Comparison of ENCODE assay signal across 28 cellular contexts in the genomic region with DNA sequence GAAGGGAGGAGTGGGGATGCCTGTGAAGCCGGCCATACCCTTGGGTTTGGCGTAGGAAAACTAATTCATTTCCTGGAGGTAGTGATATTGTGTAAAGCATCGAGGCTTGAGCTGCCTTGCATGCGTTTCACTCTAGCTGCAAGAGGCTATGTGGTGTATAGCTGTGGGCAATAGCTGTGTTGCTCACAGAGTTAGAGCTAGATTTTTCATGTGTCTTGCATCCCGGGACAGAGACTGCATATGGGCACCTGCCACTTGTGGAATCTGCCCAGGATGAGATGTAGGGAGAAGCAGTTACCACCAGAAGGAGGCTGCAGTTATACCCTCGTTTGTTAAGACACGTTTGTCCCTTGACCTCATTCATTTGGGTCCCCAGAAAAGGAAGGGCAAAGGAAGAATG.
"Had no signal": no experiment of that assay in that cellular context is flagged by ENCODE, and none has a peak within 500 bp of the region (broad histone marks: within the 10 kb centered on the region; RNA-seq: fewer than 3 reads in every experiment).

No MANE protein-coding gene starts in this region.

- H3K9me3 ChIP-seq: ascending aorta, left ventricle myocardium inferior, neutrophil, stomach, thyroid gland, upper lobe of left lung had no signal

- H3K4me3 Mint-ChIP-seq: activated naive CD4-positive, alpha-beta T cell treated with anti-CD3 and anti-CD28 coated beads for 36 hours; activated naive CD8-positive, alpha-beta T cell treated with anti-CD3 and anti-CD28 coated beads, Interleukin-2, amount 10 ng/mL, durations not matched to agents 7 days and 5 days; brain; nephron; stimulated activated memory B cell treated with anti-CD40 and anti-IgM and Interleukin-4, amounts not matched to agents 10 μg/mL and 1 μg/mL and 100 μg/mL, for 72 hours had no signal

- H3K27me3 Mint-ChIP-seq: activated naive CD8-positive, alpha-beta T cell treated with anti-CD3 and anti-CD28 coated beads, Interleukin-2, amount 10 ng/mL, durations not matched to agents 7 days and 5 days; brain; stimulated activated memory B cell treated with anti-CD40 and anti-IgM and Interleukin-4, amounts not matched to agents 10 μg/mL and 1 μg/mL and 100 μg/mL, for 72 hours had no signal

- DNase-seq: activated CD4-positive, alpha-beta T cell treated with anti-CD3 and anti-CD28 coated beads for 4 hours; activated CD4-positive, alpha-beta T cell treated with anti-CD3 and anti-CD28 coated beads, Interleukin-2, amount 50 U/mL, for 4 hours; activated effector memory CD4-positive, alpha-beta T cell treated with Interleukin-2 at 50 U/mL for 16 hours; activated naive CD4-positive, alpha-beta T cell treated with anti-CD3 and anti-CD28 coated beads for 36 hours; activated naive CD8-positive, alpha-beta T cell treated with anti-CD3 and anti-CD28 coated beads, Interleukin-2, amount 10 ng/mL, durations not matched to agents 7 days and 5 days; dorsolateral prefrontal cortex; effector memory CD4-positive, alpha-beta T cell; left ventricle myocardium inferior; mammary epithelial cell; stimulated activated CD4-positive, alpha-beta T cell treated with anti-CD3 and anti-CD28 coated beads, Interleukin-4, amount 100 ng/mL, for 4 hours; stimulated activated CD8-positive, alpha-beta memory T cell treated with anti-CD3 and anti-CD28 coated beads, Interleukin-4, amount 100 ng/mL, for 48 hours; stomach; T-helper 9 cell; thyroid gland; upper lobe of left lung had no signal

- H3K9me3 Mint-ChIP-seq: activated naive CD4-positive, alpha-beta T cell treated with anti-CD3 and anti-CD28 coated beads for 36 hours; activated naive CD8-positive, alpha-beta T cell treated with anti-CD3 and anti-CD28 coated beads, Interleukin-2, amount 10 ng/mL, durations not matched to agents 7 days and 5 days; brain; nephron had no signal

- H3K4me1 ChIP-seq: ascending aorta, stomach, upper lobe of left lung had no signal

- ATAC-seq: sciatic nerve; stimulated activated memory B cell treated with anti-CD40 and anti-IgM and Interleukin-4, amounts not matched to agents 10 μg/mL and 1 μg/mL and 100 μg/mL, for 72 hours had no signal

- H3K36me3 ChIP-seq: thyroid gland had no signal

- H3K4me1 Mint-ChIP-seq: brain, nephron had no signal

- H3K27me3 ChIP-seq: ascending aorta, cardiac muscle cell, dorsolateral prefrontal cortex, neutrophil, stomach, thyroid gland, upper lobe of left lung had no signal

- FAIRE-seq: frontal cortex, islet of Langerhans, TTC549 had no signal

- H3K27ac ChIP-seq: ascending aorta, coronary artery, dorsolateral prefrontal cortex, left ventricle myocardium inferior, neutrophil, skin epidermis, stomach, upper lobe of left lung, VCaP had no signal

- H3K4me3 ChIP-seq: ascending aorta, cardiac muscle cell, coronary artery, dorsolateral prefrontal cortex, left ventricle myocardium inferior, skin epidermis, stomach, thyroid gland, upper lobe of left lung had no signal

- H3K27ac Mint-ChIP-seq: activated naive CD4-positive, alpha-beta T cell treated with anti-CD3 and anti-CD28 coated beads for 36 hours; activated naive CD8-positive, alpha-beta T cell treated with anti-CD3 and anti-CD28 coated beads, Interleukin-2, amount 10 ng/mL, durations not matched to agents 7 days and 5 days; brain; nephron; stimulated activated memory B cell treated with anti-CD40 and anti-IgM and Interleukin-4, amounts not matched to agents 10 μg/mL and 1 μg/mL and 100 μg/mL, for 72 hours had no signal
